10 cellular contexts compared by ENCODE assay signal in genomic region chr10:91672021-91672608, GRCh38. TPM values are rescaled to one million over a fixed set of nuclear protein-coding genes. Genes with fewer than 3 reads are reported as not detected.
DNase-seq lines count a peak whose midpoint lies in the region; TF ChIP-seq lines count a peak whose summit lies in the region.
"Had no signal": no experiment of that assay in that cellular context is flagged by ENCODE, and none has a peak within 500 bp of the region (broad histone marks: within the 10 kb centered on the region; RNA-seq: fewer than 3 reads in every experiment).

No MANE protein-coding gene starts in this region.

- no peak for TF ChIP-seq POLR2A in thyroid gland (IDR thresholded peaks at IDR 0.05)

- DNase-seq in NCI-H2107 treated with DMSO at 0.1 percent for 48 hours (lab: John Stamatoyannopoulos, UW; ENCODE audit: unreplicated experiment) (peak; percentile 37), NCI-H2107 (lab: John Stamatoyannopoulos, UW) (no peak), NCI-H82 (lab: John Stamatoyannopoulos, UW) (peak; percentile 68), endothelial cell (ENCODE audit: low spot score) (peak; percentile 12), smooth muscle cell (lab: John Stamatoyannopoulos, UW; ENCODE audit: unreplicated experiment) (no peak), NCI-H1048 (lab: John Stamatoyannopoulos, UW) (no peak), thyroid gland (no peak)
- DNase-seq in effector CD4-positive, alpha-beta T cell: no peak
- DNase-seq: activated T-cell treated with anti-CD3 and anti-CD28 coated beads, Interleukin-2, amount 50 U/mL, for 1 hour had no signal

- H3K36me3 ChIP-seq in smooth muscle cell (ENCODE audit: low read depth) (no peaks in the 10 kb centered on the region), thyroid gland (no peaks in the 10 kb centered on the region)
- H3K36me3 ChIP-seq: BLaER1 treated with 17β-estradiol and CSF1 and Interleukin-3, amounts not matched to agents 10 nM and 100 nM had no signal

- no peaks in the 10 kb centered on the region for H3K9me3 Mint-ChIP-seq in endothelial cell (ENCODE audit: unreplicated experiment)

- no peak overlapping the region for H3K4me3 Mint-ChIP-seq in endothelial cell (ENCODE audit: unreplicated experiment)

- 34% methylated on average over 5 of the region's 5 CpGs for WGBS in smooth muscle cell (ENCODE audit: low lambda C conversion rate)
- 46 to 53% methylated on average over 5 of the region's 5 CpGs for WGBS in thyroid gland, 2 donors

- H3K79me2 ChIP-seq in smooth muscle cell (ENCODE audit: low read depth): no peaks in the 10 kb centered on the region

- H3K9ac ChIP-seq in smooth muscle cell (ENCODE audit: low read depth): no peak overlapping the region
- H3K9ac ChIP-seq: BLaER1 treated with 17β-estradiol and CSF1 and Interleukin-3, amounts not matched to agents 10 nM and 100 nM had no signal

- no peaks in the 10 kb centered on the region for H3K27me3 ChIP-seq in smooth muscle cell (ENCODE audit: low read depth)
- no peaks in the 10 kb centered on the region for H3K27me3 ChIP-seq in thyroid gland
- H3K27me3 ChIP-seq: BLaER1 treated with 17β-estradiol and CSF1 and Interleukin-3, amounts not matched to agents 10 nM and 100 nM had no signal

- H3K4me3 ChIP-seq in smooth muscle cell (no peak overlapping the region), thyroid gland (replicated peaks in 1 of 3) (no peak overlapping the region)
- H3K4me3 ChIP-seq: BLaER1 treated with 17β-estradiol and CSF1 and Interleukin-3, amounts not matched to agents 10 nM and 100 nM had no signal

- H3K9me3 ChIP-seq in smooth muscle cell (replicated peaks; ENCODE audit: low read depth): no peaks in the 10 kb centered on the region
- no peaks in the 10 kb centered on the region for H3K9me3 ChIP-seq in thyroid gland
- H3K9me3 ChIP-seq: BLaER1 treated with 17β-estradiol and CSF1 and Interleukin-3, amounts not matched to agents 10 nM and 100 nM had no signal

- H3K27ac ChIP-seq in smooth muscle cell (ENCODE audit: low read depth) (no peak overlapping the region), thyroid gland (no peak overlapping the region)
- H3K27ac ChIP-seq: BLaER1 treated with 17β-estradiol and CSF1 and Interleukin-3, amounts not matched to agents 10 nM and 100 nM had no signal

- no peak for TF ChIP-seq CTCF in endothelial cell (IDR thresholded peaks at IDR 0.05; ENCODE audit: unreplicated experiment)
- no peak for TF ChIP-seq CTCF in smooth muscle cell (IDR thresholded peaks at IDR 0.05; ENCODE audit: borderline replicate concordance, insufficient read depth, poor library complexity, severe bottlenecking)
- no peak for TF ChIP-seq CTCF in thyroid gland (IDR thresholded peaks at IDR 0.05)

- no peaks in the 10 kb centered on the region for H4K20me1 ChIP-seq in smooth muscle cell (ENCODE audit: low read depth)
- H4K20me1 ChIP-seq: BLaER1 treated with 17β-estradiol and CSF1 and Interleukin-3, amounts not matched to agents 10 nM and 100 nM had no signal

- H2AFZ ChIP-seq in smooth muscle cell (ENCODE audit: low read depth): peak overlapping the region; percentile 70

- no peaks in the 10 kb centered on the region for H3K36me3 Mint-ChIP-seq in endothelial cell (ENCODE audit: low read depth, unreplicated experiment)

- H3K27me3 Mint-ChIP-seq in endothelial cell (ENCODE audit: unreplicated experiment): no peaks in the 10 kb centered on the region

- no peaks in the 10 kb centered on the region for H3F3A ChIP-seq in smooth muscle cell (ENCODE audit: low read depth)

- intact Hi-C loops in thyroid gland (cut with DNase I): no loop called here

- peaks cover 4% of the 10 kb centered on the region for H3K4me1 Mint-ChIP-seq in endothelial cell (ENCODE audit: unreplicated experiment)

- H3K4me2 ChIP-seq in smooth muscle cell: peak overlapping the region; percentile 64

- H3K4me1 ChIP-seq in smooth muscle cell (ENCODE audit: low read depth) (peaks cover 8% of the 10 kb centered on the region), thyroid gland (no peaks in the 10 kb centered on the region)

- no peak overlapping the region for H3K27ac Mint-ChIP-seq in endothelial cell (ENCODE audit: unreplicated experiment)

RNA-seq across cellular contexts. Expression of gene PPP1R3C, which starts 39.2 kb away (rescaled TPM):
- total RNA-seq in endothelial cell (ENCODE audit: unreplicated experiment) (0.31 TPM), smooth muscle cell (31.6 and 42.1 TPM in 2 replicates), thyroid gland (1 to 10 TPM; 2.1 to 4.4 (median 2.7) TPM)
- 14.4 and 18.2 TPM in 2 replicates for polyA plus RNA-seq in smooth muscle cell

Comparison
In these comparisons a context has a peak if more than half of its experiments do, and no peak if none do; other contexts are left out.
1. DNase-seq: peak in NCI-H2107 treated with DMSO at 0.1 percent for 48 hours (single experiment), NCI-H82 (single experiment) and endothelial cell (single experiment); none in NCI-H2107 (single experiment), smooth muscle cell (single experiment), NCI-H1048 (single experiment), thyroid gland (0 of 2) and effector CD4-positive, alpha-beta T cell (single experiment).